In genomic region chr5:133250527-133250926, GRCh38 we compare ENCODE assay signal across 23 cellular contexts.
"Had no signal": no experiment of that assay in that cellular context is flagged by ENCODE, and none has a peak within 500 bp of the region (broad histone marks: within the 10 kb centered on the region; RNA-seq: fewer than 3 reads in every experiment).

No MANE protein-coding gene starts in this region.

- H3K27me3 Mint-ChIP-seq: activated CD4-positive, alpha-beta memory T cell treated with anti-CD3 and anti-CD28 coated beads for 36 hours; activated CD4-positive, alpha-beta T cell treated with anti-CD3 and anti-CD28 coated beads, Interleukin-2, amount 10 ng/mL, durations not matched to agents 24 days and 14 days had no signal

- H3K4me1 ChIP-seq: left ventricle myocardium inferior, tibial nerve had no signal

- H3K36me3 ChIP-seq: brain microvascular endothelial cell, gastrocnemius medialis, left ventricle myocardium inferior, tibial nerve, WERI-Rb-1 had no signal

- H3K9me3 ChIP-seq: gastrocnemius medialis, left ventricle myocardium inferior, mucosa of descending colon, tibial nerve had no signal

- H3K9me3 Mint-ChIP-seq: activated CD4-positive, alpha-beta memory T cell treated with anti-CD3 and anti-CD28 coated beads for 36 hours; activated CD4-positive, alpha-beta T cell treated with anti-CD3 and anti-CD28 coated beads, Interleukin-2, amount 10 ng/mL, durations not matched to agents 24 days and 14 days; activated T-helper 1 cell treated with anti-CD3 and anti-CD28 coated beads, Interleukin-12 subunit alpha, Interleukin-12 subunit beta, Interleukin-2, Interleukin-4 antibody, amounts not matched to agents 30 ng/mL and 10 ng/mL and 1 ng/mL, durations not matched to agents 14 hours and 24 hours and 36 hours; natural killer cell treated with Interleukin-12 subunit alpha and Interleukin-12 subunit beta and Interleukin-15 and Interleukin-18, amount 100 ng/mL, for 72 hours had no signal

- H3K4me3 ChIP-seq: coronary artery, dorsolateral prefrontal cortex, gastrocnemius medialis, left ventricle myocardium inferior, mucosa of descending colon, tibial nerve had no signal

- H3K27ac Mint-ChIP-seq: activated CD4-positive, alpha-beta memory T cell treated with anti-CD3 and anti-CD28 coated beads for 36 hours; activated CD4-positive, alpha-beta T cell treated with anti-CD3 and anti-CD28 coated beads, Interleukin-2, amount 10 ng/mL, durations not matched to agents 24 days and 14 days; activated T-helper 1 cell treated with anti-CD3 and anti-CD28 coated beads, Interleukin-12 subunit alpha, Interleukin-12 subunit beta, Interleukin-2, Interleukin-4 antibody, amounts not matched to agents 30 ng/mL and 10 ng/mL and 1 ng/mL, durations not matched to agents 14 hours and 24 hours and 36 hours; natural killer cell treated with Interleukin-12 subunit alpha and Interleukin-12 subunit beta and Interleukin-15 and Interleukin-18, amount 100 ng/mL, for 72 hours had no signal

- H3K4me3 Mint-ChIP-seq: activated CD4-positive, alpha-beta memory T cell treated with anti-CD3 and anti-CD28 coated beads for 36 hours; activated CD4-positive, alpha-beta T cell treated with anti-CD3 and anti-CD28 coated beads, Interleukin-2, amount 10 ng/mL, durations not matched to agents 24 days and 14 days; activated T-helper 1 cell treated with anti-CD3 and anti-CD28 coated beads, Interleukin-12 subunit alpha, Interleukin-12 subunit beta, Interleukin-2, Interleukin-4 antibody, amounts not matched to agents 30 ng/mL and 10 ng/mL and 1 ng/mL, durations not matched to agents 14 hours and 24 hours and 36 hours; natural killer cell treated with Interleukin-12 subunit alpha and Interleukin-12 subunit beta and Interleukin-15 and Interleukin-18, amount 100 ng/mL, for 72 hours had no signal

- DNase-seq: activated CD4-positive, alpha-beta memory T cell treated with anti-CD3 and anti-CD28 coated beads for 36 hours; activated CD4-positive, alpha-beta T cell treated with anti-CD3 and anti-CD28 coated beads, Interleukin-2, amount 10 ng/mL, durations not matched to agents 24 days and 14 days; activated CD8-positive, alpha-beta memory T cell treated with anti-CD3 and anti-CD28 coated beads, Interleukin-2, amount 50 U/mL, for 4 hours; activated effector memory CD4-positive, alpha-beta T cell treated with anti-CD3 and anti-CD28 coated beads, Interleukin-2, amount 50 U/mL, for 16 hours; activated naive CD4-positive, alpha-beta T cell treated with anti-CD3 and anti-CD28 coated beads, Interleukin-2, amount 50 U/mL, for 16 hours; activated T-cell treated with anti-CD3 and anti-CD28 coated beads, Interleukin-2, amount 50 U/mL, for 1 hour; amniotic stem cell; brain microvascular endothelial cell; dorsolateral prefrontal cortex; effector memory CD4-positive, alpha-beta T cell; gastrocnemius medialis; glutamatergic neuron; islet precursor cell; left ventricle myocardium inferior; mucosa of descending colon; right cardiac atrium; stimulated activated naive CD4-positive, alpha-beta T cell treated with Interleukin-2 at 50 U/mL for 16 hours; T-helper 9 cell; WERI-Rb-1 had no signal

- H3K36me3 Mint-ChIP-seq: activated CD4-positive, alpha-beta memory T cell treated with anti-CD3 and anti-CD28 coated beads for 36 hours; natural killer cell treated with Interleukin-12 subunit alpha and Interleukin-12 subunit beta and Interleukin-15 and Interleukin-18, amount 100 ng/mL, for 72 hours had no signal

- H3K27me3 ChIP-seq: brain microvascular endothelial cell, dorsolateral prefrontal cortex, gastrocnemius medialis, tibial nerve had no signal

- H3K27ac ChIP-seq: brain microvascular endothelial cell, coronary artery, dorsolateral prefrontal cortex, gastrocnemius medialis, left ventricle myocardium inferior, tibial nerve, WERI-Rb-1 had no signal
